8 cellular contexts compared by ENCODE assay signal in the genomic region with DNA sequence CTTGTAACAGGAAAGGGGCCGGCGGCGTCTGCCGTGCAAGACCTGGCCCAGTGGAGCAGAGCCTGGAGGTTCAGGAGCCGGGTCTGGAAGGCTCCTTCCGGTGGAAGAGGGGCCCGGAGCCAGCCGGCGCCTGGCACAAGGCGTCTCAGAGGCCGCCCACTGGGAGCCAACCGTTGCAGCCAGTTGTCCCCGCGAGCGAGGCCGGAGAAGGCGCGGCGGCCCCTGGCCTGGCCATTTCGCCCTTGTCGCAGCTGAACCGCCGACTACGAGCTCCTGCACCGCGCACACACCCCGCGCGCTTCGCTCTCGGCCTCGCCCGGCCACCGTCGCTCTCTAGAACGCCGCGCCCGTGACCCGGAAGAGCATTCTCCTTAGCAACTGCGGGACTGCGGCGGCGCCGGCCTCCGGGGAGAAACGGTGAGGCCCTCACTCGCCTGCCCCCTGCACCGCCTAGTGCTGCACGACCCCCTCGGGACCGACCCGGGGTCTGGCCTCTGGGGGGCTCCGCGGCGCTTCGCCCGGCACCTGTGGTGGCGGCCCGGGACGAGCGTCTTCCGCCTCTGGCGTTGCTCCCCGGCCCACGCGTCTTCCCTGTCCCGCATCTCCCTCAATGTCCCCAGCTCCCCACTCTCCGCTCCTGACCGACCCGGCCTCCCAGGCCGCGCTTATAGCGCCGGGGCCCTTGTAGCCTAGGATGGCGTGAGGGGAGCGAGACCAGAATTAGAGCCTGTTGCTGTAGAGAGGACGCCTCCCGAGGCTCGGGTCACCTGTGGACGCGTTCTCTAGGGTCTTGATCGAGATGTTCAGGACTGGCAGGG. TPM values are rescaled to one million over a fixed set of nuclear protein-coding genes. Genes with fewer than 3 reads are reported as not detected.
A peak's percentile ranks its signal among the peaks of the same experiment; 100 is the strongest.
DNase-seq lines count a peak whose midpoint lies in the region; ATAC-seq and TF ChIP-seq lines count a peak whose summit lies in the region.

DIS3L2 (plus strand) TSS at position 365 of the 818 bp plus-strand sequence. CDS start 53,215 bp downstream, outside the sequence.

- peaks cover 8% of the 10 kb centered on the region for H3K4me1 ChIP-seq in osteoblast (ENCODE audit: insufficient read depth, low read length)
- peaks cover 4% of the 10 kb centered on the region for H3K4me1 ChIP-seq in testis

- peaks cover 13% of the 10 kb centered on the region for H4K20me1 ChIP-seq in osteoblast (ENCODE audit: insufficient read depth, low read length)

- peaks cover 37% of the 10 kb centered on the region for H3K4me1 Mint-ChIP-seq in activated naive CD4-positive, alpha-beta T cell treated with anti-CD3 and anti-CD28 coated beads, Interleukin-2, amount 50 U/mL, for 24 hours

- peaks cover 3% of the 10 kb centered on the region for H3K36me3 Mint-ChIP-seq in activated naive CD4-positive, alpha-beta T cell treated with anti-CD3 and anti-CD28 coated beads, Interleukin-2, amount 50 U/mL, for 24 hours

- H3K9me3 ChIP-seq in osteoblast (ENCODE audit: low read depth, low read length) (no peaks in the 10 kb centered on the region), testis (no peaks in the 10 kb centered on the region)

- H3K4me3 Mint-ChIP-seq in activated naive CD4-positive, alpha-beta T cell treated with anti-CD3 and anti-CD28 coated beads, Interleukin-2, amount 50 U/mL, for 24 hours, result peak within 1 kb of the TSS; percentile 97

- DNase-seq in GM04504 (ENCODE audit: low read depth) (peak; percentile 40), HFF-Myc (ENCODE audit: extremely low read depth, low read depth) (no peak), NAMALWA (ENCODE audit: low spot score) (peak; percentile 86), glomerular visceral epithelial cell (ENCODE audit: extremely low spot score) (peak; percentile 79), osteoblast (ENCODE audit: insufficient read length, low spot score, missing footprints) (peak; percentile 97), testis (peak; percentile 92)

- intact Hi-C loops in testis (cut with DNase I; ENCODE audit: low total_unique reads), result no loop called here

- no peaks in the 10 kb centered on the region for H3K9me3 Mint-ChIP-seq in activated naive CD4-positive, alpha-beta T cell treated with anti-CD3 and anti-CD28 coated beads, Interleukin-2, amount 50 U/mL, for 24 hours

- H3K27me3 Mint-ChIP-seq in activated naive CD4-positive, alpha-beta T cell treated with anti-CD3 and anti-CD28 coated beads, Interleukin-2, amount 50 U/mL, for 24 hours, result no peaks in the 10 kb centered on the region

- WGBS in testis, 2 donors, result 1 to 2% methylated on average over 6 to 80 of the region's 83 CpGs

- H3K4me3 ChIP-seq in HFF-Myc (replicated peaks; ENCODE audit: low read depth, low read length) (peak within 1 kb of the TSS; percentile 91), osteoblast (ENCODE audit: insufficient read depth, low read length) (peak within 1 kb of the TSS; percentile 99), testis (peak within 1 kb of the TSS; percentile 68 to 96)

- no peak for TF ChIP-seq CTCF in HFF-Myc (IDR thresholded peaks at IDR 0.05; ENCODE audit: low read depth, low read length, missing control alignments)
- TF ChIP-seq CTCF in osteoblast (IDR thresholded peaks at IDR 0.05; ENCODE audit: extremely low read depth, low read depth, low read length), result no peak
- no peak for TF ChIP-seq CTCF in testis (IDR thresholded peaks at IDR 0.05)

- peak within 1 kb of the TSS; percentile 96 for H2AFZ ChIP-seq in osteoblast (ENCODE audit: low read length)

- H3K79me2 ChIP-seq in osteoblast (ENCODE audit: insufficient read depth, low read length), result peaks cover 48% of the 10 kb centered on the region

- ATAC-seq in SK-N-SH treated with all-trans-retinoic acid at 6 μM for 48 hours, result peak; percentile 98

- no peaks in the 10 kb centered on the region for H3K27me3 ChIP-seq in osteoblast (ENCODE audit: insufficient read depth, low read length)
- H3K27me3 ChIP-seq in testis, result no peaks in the 10 kb centered on the region

- H3K27ac ChIP-seq in osteoblast (ENCODE audit: low read depth, low read length) (peak within 1 kb of the TSS; percentile 73), testis (peak within 1 kb of the TSS; percentile 82 to 87)

- peak within 1 kb of the TSS; percentile 93 for H3K4me2 ChIP-seq in osteoblast (ENCODE audit: insufficient read depth, low read length)

- peak within 1 kb of the TSS; percentile 98 for H3K27ac Mint-ChIP-seq in activated naive CD4-positive, alpha-beta T cell treated with anti-CD3 and anti-CD28 coated beads, Interleukin-2, amount 50 U/mL, for 24 hours

- no peak for TF ChIP-seq POLR2A in testis (IDR thresholded peaks at IDR 0.05)

- H3K36me3 ChIP-seq in osteoblast (ENCODE audit: insufficient read depth, low read length), result no peaks in the 10 kb centered on the region
- no peaks in the 10 kb centered on the region for H3K36me3 ChIP-seq in testis (ENCODE audit: low read depth, missing control alignments)

TF ChIP-seq in SK-N-SH treated with all-trans-retinoic acid at 6 μM for 48 hours, 23 proteins besides CTCF, POLR2A, EP300 and RAD21:
- TF ChIP-seq ZNF565 (CRISPR knock-in tag; conservative IDR thresholded peaks at IDR 0.05; ENCODE audit: low read depth) (no peak; the same call in 1 of the 2 replicates), ISL1 (CRISPR knock-in tag; IDR thresholded peaks at IDR 0.05) (no peak), ZFP3 (CRISPR knock-in tag; IDR thresholded peaks at IDR 0.05) (peak; percentile 51; the same call in 1 of the 2 replicates)
- TF ChIP-seq, protein P1, sequence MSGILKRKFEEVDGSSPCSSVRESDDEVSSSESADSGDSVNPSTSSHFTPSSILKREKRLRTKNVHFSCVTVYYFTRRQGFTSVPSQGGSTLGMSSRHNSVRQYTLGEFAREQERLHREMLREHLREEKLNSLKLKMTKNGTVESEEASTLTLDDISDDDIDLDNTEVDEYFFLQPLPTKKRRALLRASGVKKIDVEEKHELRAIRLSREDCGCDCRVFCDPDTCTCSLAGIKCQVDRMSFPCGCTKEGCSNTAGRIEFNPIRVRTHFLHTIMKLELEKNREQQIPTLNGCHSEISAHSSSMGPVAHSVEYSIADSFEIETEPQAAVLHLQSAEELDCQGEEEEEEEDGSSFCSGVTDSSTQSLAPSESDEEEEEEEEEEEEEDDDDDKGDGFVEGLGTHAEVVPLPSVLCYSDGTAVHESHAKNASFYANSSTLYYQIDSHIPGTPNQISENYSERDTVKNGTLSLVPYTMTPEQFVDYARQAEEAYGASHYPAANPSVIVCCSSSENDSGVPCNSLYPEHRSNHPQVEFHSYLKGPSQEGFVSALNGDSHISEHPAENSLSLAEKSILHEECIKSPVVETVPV (CRISPR knock-in tag; IDR thresholded peaks at IDR 0.05), result no peak
- TF ChIP-seq, protein P2, sequence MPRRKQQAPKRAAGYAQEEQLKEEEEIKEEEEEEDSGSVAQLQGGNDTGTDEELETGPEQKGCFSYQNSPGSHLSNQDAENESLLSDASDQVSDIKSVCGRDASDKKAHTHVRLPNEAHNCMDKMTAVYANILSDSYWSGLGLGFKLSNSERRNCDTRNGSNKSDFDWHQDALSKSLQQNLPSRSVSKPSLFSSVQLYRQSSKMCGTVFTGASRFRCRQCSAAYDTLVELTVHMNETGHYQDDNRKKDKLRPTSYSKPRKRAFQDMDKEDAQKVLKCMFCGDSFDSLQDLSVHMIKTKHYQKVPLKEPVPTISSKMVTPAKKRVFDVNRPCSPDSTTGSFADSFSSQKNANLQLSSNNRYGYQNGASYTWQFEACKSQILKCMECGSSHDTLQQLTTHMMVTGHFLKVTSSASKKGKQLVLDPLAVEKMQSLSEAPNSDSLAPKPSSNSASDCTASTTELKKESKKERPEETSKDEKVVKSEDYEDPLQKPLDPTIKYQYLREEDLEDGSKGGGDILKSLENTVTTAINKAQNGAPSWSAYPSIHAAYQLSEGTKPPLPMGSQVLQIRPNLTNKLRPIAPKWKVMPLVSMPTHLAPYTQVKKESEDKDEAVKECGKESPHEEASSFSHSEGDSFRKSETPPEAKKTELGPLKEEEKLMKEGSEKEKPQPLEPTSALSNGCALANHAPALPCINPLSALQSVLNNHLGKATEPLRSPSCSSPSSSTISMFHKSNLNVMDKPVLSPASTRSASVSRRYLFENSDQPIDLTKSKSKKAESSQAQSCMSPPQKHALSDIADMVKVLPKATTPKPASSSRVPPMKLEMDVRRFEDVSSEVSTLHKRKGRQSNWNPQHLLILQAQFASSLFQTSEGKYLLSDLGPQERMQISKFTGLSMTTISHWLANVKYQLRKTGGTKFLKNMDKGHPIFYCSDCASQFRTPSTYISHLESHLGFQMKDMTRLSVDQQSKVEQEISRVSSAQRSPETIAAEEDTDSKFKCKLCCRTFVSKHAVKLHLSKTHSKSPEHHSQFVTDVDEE (CRISPR knock-in tag; IDR thresholded peaks at IDR 0.05), result peak; percentile 61; the same call in 1 of the 2 replicates

RNA-seq across cellular contexts. Expression of gene DIS3L2, which starts in this region (rescaled TPM):
- total RNA-seq in osteoblast (21.2 and 28.2 TPM in 2 replicates), testis (10 to 100 TPM; 70.4 to 80.7 TPM)
- polyA plus RNA-seq in testis (ENCODE audit: insufficient read depth, low read depth, low replicate concordance), result 32.5 TPM
